Comparison of ENCODE assay signal across 16 cellular contexts in genomic region chr11:73195191-73196007, GRCh38. TPM values are rescaled to one million over a fixed set of nuclear protein-coding genes. Genes with fewer than 3 reads are reported as not detected.
A peak's percentile ranks its signal among the peaks of the same experiment; 100 is the strongest.
DNase-seq lines count a peak whose midpoint lies in the region; ATAC-seq, FAIRE-seq and TF ChIP-seq lines count a peak whose summit lies in the region.
"Had no signal": no experiment of that assay in that cellular context is flagged by ENCODE, and none has a peak within 500 bp of the region (broad histone marks: within the 10 kb centered on the region; RNA-seq: fewer than 3 reads in every experiment).

No MANE protein-coding gene starts in this region.

- no peak for TF ChIP-seq CTCF in kidney (IDR thresholded peaks at IDR 0.05; ENCODE audit: borderline replicate concordance, extremely low read depth, insufficient read depth)
- no peak for TF ChIP-seq CTCF in type B pancreatic cell (conservative IDR thresholded peaks at IDR 0.05)

- H3K9me3 Mint-ChIP-seq in activated T-helper 17 cell treated with anti-CD3 and anti-CD28 coated beads, Interleukin-2, amount 50 U/mL, for 72 hours: no peaks in the 10 kb centered on the region
- H3K9me3 Mint-ChIP-seq in type B pancreatic cell: peaks cover 4% of the 10 kb centered on the region
- H3K9me3 Mint-ChIP-seq: activated CD8-positive, alpha-beta T cell treated with anti-CD3 and anti-CD28 coated beads for 36 hours; effector memory CD8-positive, alpha-beta T cell; T-helper 1 cell treated with Interleukin-12 subunit alpha and Interleukin-12 subunit beta and Interleukin-4 antibody, amounts not matched to agents 30 μg/mL and 1 μg/mL, for 36 hours had no signal

- peak; percentile 57 for DNase-seq in DMS53 (lab: John Stamatoyannopoulos, UW)
- DNase-seq in DMS53 treated with DMSO at 0.1 percent for 48 hours (lab: John Stamatoyannopoulos, UW; ENCODE audit: unreplicated experiment): no peak
- peak; percentile 48 for DNase-seq in kidney
- DNase-seq in type B pancreatic cell (ENCODE audit: extremely low spot score, unreplicated experiment): no peak
- DNase-seq in NCI-H1694 (lab: John Stamatoyannopoulos, UW): no peak
- no peak for DNase-seq in NCI-H345 treated with DMSO at 0.1 percent for 48 hours (lab: John Stamatoyannopoulos, UW; ENCODE audit: unreplicated experiment)
- DNase-seq: activated CD8-positive, alpha-beta T cell treated with anti-CD3 and anti-CD28 coated beads for 36 hours; effector memory CD8-positive, alpha-beta T cell; heart right ventricle; NCI-H1105; pancreas; stimulated activated CD4-positive, alpha-beta T cell treated with anti-CD3 and anti-CD28 coated beads, Interleukin-4, amount 100 ng/mL, for 24 hours had no signal

- intact Hi-C loops in kidney (cut with DNase I): no loop called here

- H3K27ac ChIP-seq in kidney (ENCODE audit: low read depth in 2 of 2, low read length in 2 of 2): no peak overlapping the region
- H3K27ac ChIP-seq: 22Rv1, heart right ventricle, pancreas had no signal

- no peak overlapping the region for H3K4me3 ChIP-seq in kidney (ENCODE audit: low read length in 2 of 2)
- H3K4me3 ChIP-seq: heart right ventricle, pancreas had no signal

- no peaks in the 10 kb centered on the region for H3K4me1 Mint-ChIP-seq in activated T-helper 17 cell treated with anti-CD3 and anti-CD28 coated beads, Interleukin-2, amount 50 U/mL, for 72 hours
- peaks cover 17% of the 10 kb centered on the region for H3K4me1 Mint-ChIP-seq in type B pancreatic cell (ENCODE audit: unreplicated experiment)

- peak; percentile 21 for ATAC-seq in activated T-helper 17 cell treated with anti-CD3 and anti-CD28 coated beads, Interleukin-2, amount 50 U/mL, for 72 hours (replicated peaks)
- no peak for ATAC-seq in HG02571 (IDR thresholded peaks at IDR 0.05; ENCODE audit: unreplicated experiment)
- ATAC-seq: activated CD8-positive, alpha-beta T cell treated with anti-CD3 and anti-CD28 coated beads for 36 hours; effector memory CD8-positive, alpha-beta T cell had no signal

- peaks cover 0 to 3% of the 10 kb centered on the region in 2 donors for H3K4me1 ChIP-seq in kidney (ENCODE audit: control insufficient read depth in 1 of 2, insufficient read depth in 1 of 2, low read depth in 1 of 2, low read length in 2 of 2)
- H3K4me1 ChIP-seq: pancreas had no signal

- H3K9me3 ChIP-seq in kidney (ENCODE audit: control insufficient read depth in 1 of 2, low read length in 2 of 2): no peaks in the 10 kb centered on the region
- H3K9me3 ChIP-seq: heart right ventricle, pancreas had no signal

- H3K4me3 Mint-ChIP-seq in activated T-helper 17 cell treated with anti-CD3 and anti-CD28 coated beads, Interleukin-2, amount 50 U/mL, for 72 hours: no peak overlapping the region
- H3K4me3 Mint-ChIP-seq in type B pancreatic cell: peak overlapping the region; percentile 3
- H3K4me3 Mint-ChIP-seq: activated CD8-positive, alpha-beta T cell treated with anti-CD3 and anti-CD28 coated beads for 36 hours; effector memory CD8-positive, alpha-beta T cell; T-helper 1 cell treated with Interleukin-12 subunit alpha and Interleukin-12 subunit beta and Interleukin-4 antibody, amounts not matched to agents 30 μg/mL and 1 μg/mL, for 36 hours had no signal

- H3K9ac ChIP-seq in kidney (ENCODE audit: low read length in 2 of 2): no peak overlapping the region

- H3K27ac Mint-ChIP-seq in activated T-helper 17 cell treated with anti-CD3 and anti-CD28 coated beads, Interleukin-2, amount 50 U/mL, for 72 hours: no peak overlapping the region
- H3K27ac Mint-ChIP-seq in type B pancreatic cell: peak overlapping the region; percentile 97
- H3K27ac Mint-ChIP-seq: activated CD8-positive, alpha-beta T cell treated with anti-CD3 and anti-CD28 coated beads for 36 hours; effector memory CD8-positive, alpha-beta T cell; T-helper 1 cell treated with Interleukin-12 subunit alpha and Interleukin-12 subunit beta and Interleukin-4 antibody, amounts not matched to agents 30 μg/mL and 1 μg/mL, for 36 hours had no signal

- no peak for FAIRE-seq in kidney (lab: Jason Lieb, UNC)
- FAIRE-seq: pancreas had no signal

- H3K36me3 ChIP-seq in kidney (ENCODE audit: control insufficient read depth in 1 of 2, insufficient read depth in 2 of 2, low read length in 2 of 2): no peaks in the 10 kb centered on the region
- H3K36me3 ChIP-seq: heart right ventricle, pancreas had no signal

- no peaks in the 10 kb centered on the region for H3K36me3 Mint-ChIP-seq in activated T-helper 17 cell treated with anti-CD3 and anti-CD28 coated beads, Interleukin-2, amount 50 U/mL, for 72 hours (ENCODE audit: low read depth)
- no peaks in the 10 kb centered on the region for H3K36me3 Mint-ChIP-seq in type B pancreatic cell

- H3K27me3 Mint-ChIP-seq in activated T-helper 17 cell treated with anti-CD3 and anti-CD28 coated beads, Interleukin-2, amount 50 U/mL, for 72 hours: peaks cover 5% of the 10 kb centered on the region
- no peaks in the 10 kb centered on the region for H3K27me3 Mint-ChIP-seq in type B pancreatic cell
- H3K27me3 Mint-ChIP-seq: activated CD8-positive, alpha-beta T cell treated with anti-CD3 and anti-CD28 coated beads for 36 hours had no signal

RNA-seq across cellular contexts. Expression of gene P2RY2, which starts 22.7 kb away (rescaled TPM):
- total RNA-seq in activated T-helper 17 cell treated with anti-CD3 and anti-CD28 coated beads, Interleukin-2, amount 50 U/mL, for 72 hours: not detected
- total RNA-seq in kidney: 9.7 TPM
- polyA plus RNA-seq in kidney (ENCODE audit: insufficient read depth, low read depth, low replicate concordance): 1.3 TPM
- total RNA-seq in type B pancreatic cell (ENCODE audit: low replicate concordance): 12.1 and 25.3 TPM in 2 replicates
- total RNA-seq: activated CD8-positive, alpha-beta T cell treated with anti-CD3 and anti-CD28 coated beads for 36 hours had no signal

RNA-seq across cellular contexts. Expression of gene FCHSD2, which starts 53.3 kb away (rescaled TPM):
- 10 to 100 TPM; 21.7 to 22.3 TPM for total RNA-seq in activated T-helper 17 cell treated with anti-CD3 and anti-CD28 coated beads, Interleukin-2, amount 50 U/mL, for 72 hours
- total RNA-seq in kidney (58.7 TPM), type B pancreatic cell (ENCODE audit: low replicate concordance) (30.8 and 32.0 TPM in 2 replicates)
- polyA plus RNA-seq in kidney (ENCODE audit: insufficient read depth, low read depth, low replicate concordance): 8.0 TPM

Comparison
In these comparisons a context has a peak if more than half of its experiments do, and no peak if none do; other contexts are left out.
1. DNase-seq: peak in DMS53 (single experiment) and kidney (single experiment); none in DMS53 treated with DMSO at 0.1 percent for 48 hours (single experiment), type B pancreatic cell (single experiment), NCI-H1694 (single experiment) and NCI-H345 treated with DMSO at 0.1 percent for 48 hours (single experiment).
2. RNA of gene P2RY2, which starts 22.7 kb away (total RNA-seq): 12.1 to 25.3 TPM in type B pancreatic cell and 9.7 TPM in kidney (single experiment); not detected in activated T-helper 17 cell treated with anti-CD3 and anti-CD28 coated beads, Interleukin-2, amount 50 U/mL, for 72 hours; every median in the first group is over 10 times any median in the second.